1 cellular context compared by ENCODE assay signal in the genomic region with DNA sequence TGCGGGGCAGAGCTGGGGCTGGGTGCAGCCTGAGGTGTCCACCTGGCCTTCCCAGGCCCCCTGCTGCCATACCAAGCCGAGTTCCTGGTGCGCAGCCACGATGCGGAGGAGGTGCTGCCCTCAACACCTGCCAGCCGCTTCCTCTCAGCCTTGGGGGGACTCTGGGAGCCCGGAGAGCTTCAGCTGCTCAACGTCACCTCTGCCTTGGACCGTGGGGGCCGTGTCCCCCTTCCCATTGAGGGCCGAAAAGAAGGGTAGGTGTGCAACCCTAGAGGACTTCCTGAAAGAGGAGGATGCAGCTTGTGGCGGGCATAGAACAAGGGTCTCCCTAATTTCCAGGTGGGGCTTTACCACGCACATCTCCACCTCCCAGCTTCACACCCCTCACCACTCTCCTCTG.
TF ChIP-seq lines count a peak whose summit lies in the region.

No MANE protein-coding gene starts in this region.

TF ChIP-seq in HCT116, 20 proteins besides CTCF, POLR2A, EP300 and RAD21:
- no peak for TF ChIP-seq YY1 (IDR thresholded peaks at IDR 0.05; ENCODE audit: extremely low read depth, insufficient replicate concordance, low read depth, low read length)
- no peak for TF ChIP-seq POLR2AphosphoS5 (IDR thresholded peaks at IDR 0.05; ENCODE audit: low read depth, low read length)
- TF ChIP-seq MAX (IDR thresholded peaks at IDR 0.05) = no peak
- no peak for TF ChIP-seq CBX3 (IDR thresholded peaks at IDR 0.05; ENCODE audit: low read depth)
- no peak for TF ChIP-seq EZH2phosphoT487 (IDR thresholded peaks at IDR 0.05; ENCODE audit: borderline replicate concordance)
